Comparison of ENCODE assay signal across 8 cellular contexts in the genomic region with DNA sequence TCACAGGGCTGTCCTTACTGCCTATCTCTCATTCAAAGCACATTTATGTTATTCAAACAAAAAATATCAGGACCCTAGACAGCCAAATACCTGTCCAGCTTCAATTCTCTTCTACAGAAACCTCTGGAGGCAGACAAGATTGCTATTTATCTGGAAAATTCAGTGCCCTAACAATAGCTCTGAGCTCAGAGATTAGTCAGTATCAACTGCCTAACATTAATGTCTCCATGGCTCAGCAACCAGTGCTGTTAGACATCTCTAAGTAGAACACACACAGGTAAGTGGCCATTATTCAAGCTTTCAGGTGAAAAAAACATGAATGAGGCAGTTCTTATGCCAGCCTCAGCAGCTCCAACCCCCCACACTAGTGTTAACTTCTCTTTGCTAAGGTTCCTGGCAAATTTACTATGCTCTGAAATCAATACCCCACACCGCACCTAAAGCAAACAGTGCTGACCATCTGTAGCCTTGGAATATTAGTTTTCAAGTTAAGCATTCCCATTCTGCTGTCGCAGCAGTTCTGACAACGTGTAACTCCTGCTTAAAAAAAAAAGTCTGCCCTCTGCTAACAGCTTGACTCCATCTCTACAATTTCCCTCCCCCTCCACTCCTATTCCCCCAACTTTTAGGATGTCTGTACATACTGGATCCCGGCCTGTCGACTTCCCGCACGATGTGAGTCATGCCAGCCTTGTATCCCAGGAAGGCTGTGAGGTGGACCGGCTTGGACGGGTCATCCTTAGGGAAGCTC. TPM values are rescaled to one million over a fixed set of nuclear protein-coding genes. Genes with fewer than 3 reads are reported as not detected.
DNase-seq lines count a peak whose midpoint lies in the region; ATAC-seq and TF ChIP-seq lines count a peak whose summit lies in the region.

No MANE protein-coding gene starts in this region.

- H3K4me1 ChIP-seq in DND-41 (ENCODE audit: insufficient read depth, low read length): peaks cover 52% of the 10 kb centered on the region
- H3K4me1 ChIP-seq in OCI-LY3 (ENCODE audit: low read length): peaks cover 29% of the 10 kb centered on the region

- TF ChIP-seq CTCF in DND-41 (IDR thresholded peaks at IDR 0.05; ENCODE audit: borderline replicate concordance, extremely low read depth, low read length, poor library complexity, severe bottlenecking): no peak
- TF ChIP-seq CTCF in OCI-LY3 (IDR thresholded peaks at IDR 0.05; ENCODE audit: low read depth, low read length): no peak
- TF ChIP-seq CTCF in endothelial cell (IDR thresholded peaks at IDR 0.05; ENCODE audit: unreplicated experiment): no peak
- no peak for TF ChIP-seq CTCF in osteocyte (IDR thresholded peaks at IDR 0.05)

- peak overlapping the region; percentile 99 for H3K4me3 Mint-ChIP-seq in endothelial cell (ENCODE audit: unreplicated experiment)
- peak overlapping the region; percentile 99 for H3K4me3 Mint-ChIP-seq in osteocyte (ENCODE audit: unreplicated experiment)

- peaks cover 12% of the 10 kb centered on the region for H3K27me3 Mint-ChIP-seq in endothelial cell (ENCODE audit: unreplicated experiment)
- no peaks in the 10 kb centered on the region for H3K27me3 Mint-ChIP-seq in osteocyte (ENCODE audit: unreplicated experiment)

- H3K27ac Mint-ChIP-seq in endothelial cell (ENCODE audit: unreplicated experiment) (peak overlapping the region; percentile 97), osteocyte (ENCODE audit: unreplicated experiment) (peak overlapping the region; percentile 100)

- H2AFZ ChIP-seq in DND-41 (ENCODE audit: low read depth, low read length) (no peak overlapping the region), OCI-LY3 (ENCODE audit: low read depth, low read length) (no peak overlapping the region)

- H3K27ac ChIP-seq in DND-41 (ENCODE audit: low read length) (peak overlapping the region; percentile 83; the same call in 1 of the 2 replicates), OCI-LY3 (ENCODE audit: low read length) (peak overlapping the region; percentile 80)

- peaks cover 33% of the 10 kb centered on the region for H3K36me3 Mint-ChIP-seq in endothelial cell (ENCODE audit: low read depth, unreplicated experiment)
- peaks cover 47% of the 10 kb centered on the region for H3K36me3 Mint-ChIP-seq in osteocyte (ENCODE audit: unreplicated experiment)

- no peaks in the 10 kb centered on the region for H3K9me3 ChIP-seq in DND-41 (ENCODE audit: insufficient read depth, low read length, severe bottlenecking)
- H3K9me3 ChIP-seq in OCI-LY3 (ENCODE audit: insufficient read depth, low read length): no peaks in the 10 kb centered on the region

- DNase-seq in DND-41 (no peak), endothelial cell (ENCODE audit: low spot score) (no peak), osteocyte (ENCODE audit: extremely low spot score, unreplicated experiment) (no peak), Ammon's horn (ENCODE audit: low spot score) (no peak), NCI-H510A (lab: John Stamatoyannopoulos, UW) (no peak), NCI-H774 (lab: John Stamatoyannopoulos, UW) (no peak)

- H4K20me1 ChIP-seq in DND-41 (ENCODE audit: insufficient read depth, low read length): peaks cover 61% of the 10 kb centered on the region
- H4K20me1 ChIP-seq in OCI-LY3 (ENCODE audit: insufficient read depth, low read length): peaks cover 60% of the 10 kb centered on the region

- H3K4me3 ChIP-seq in DND-41 (ENCODE audit: low read depth in 1 of 2, low read length in 2 of 2): peak overlapping the region; percentile 74 to 76; a peak in 3 of 4 replicates
- H3K4me3 ChIP-seq in OCI-LY3 (ENCODE audit: low read length): peak overlapping the region; percentile 94

- peak overlapping the region; percentile 79 for H3K9ac ChIP-seq in DND-41 (ENCODE audit: low read depth, low read length)
- H3K9ac ChIP-seq in OCI-LY3 (ENCODE audit: low read length): peak overlapping the region; percentile 99

- peaks cover 39% of the 10 kb centered on the region for H3K4me1 Mint-ChIP-seq in endothelial cell (ENCODE audit: unreplicated experiment)
- H3K4me1 Mint-ChIP-seq in osteocyte (ENCODE audit: unreplicated experiment): peaks cover 48% of the 10 kb centered on the region

- no peaks in the 10 kb centered on the region for H3K27me3 ChIP-seq in DND-41 (ENCODE audit: insufficient read depth, low read length, poor library complexity)
- H3K27me3 ChIP-seq in OCI-LY3 (ENCODE audit: low read depth, low read length): no peaks in the 10 kb centered on the region

- H3K9me3 Mint-ChIP-seq in endothelial cell (ENCODE audit: unreplicated experiment) (no peaks in the 10 kb centered on the region), osteocyte (ENCODE audit: unreplicated experiment) (no peaks in the 10 kb centered on the region)

- H3K36me3 ChIP-seq in DND-41 (ENCODE audit: insufficient read depth, low read length): peaks cover 63% of the 10 kb centered on the region
- H3K36me3 ChIP-seq in OCI-LY3 (replicated peaks; ENCODE audit: low read depth, low read length): peaks cover 61% of the 10 kb centered on the region

- H3K4me2 ChIP-seq in DND-41 (ENCODE audit: insufficient read depth, low read length) (peak overlapping the region; percentile 69), OCI-LY3 (ENCODE audit: low read length) (peak overlapping the region; percentile 86)

- ATAC-seq in DND-41 (ENCODE audit: insufficient read depth, low read depth) (no peak), GM21390 (IDR thresholded peaks at IDR 0.05; ENCODE audit: unreplicated experiment) (no peak)

- H3K79me2 ChIP-seq in DND-41 (ENCODE audit: insufficient read depth, low read length): peaks cover 55% of the 10 kb centered on the region
- peaks cover 62% of the 10 kb centered on the region for H3K79me2 ChIP-seq in OCI-LY3 (ENCODE audit: low read length)

RNA-seq across cellular contexts. Expression of gene RPL3, which starts 1.5 kb away (rescaled TPM):
- total RNA-seq in endothelial cell (ENCODE audit: unreplicated experiment): 2,149 TPM
- total RNA-seq in osteocyte: 1,770 and 1,792 TPM in 2 replicates

RNA-seq across cellular contexts. Expression of gene SYNGR1, which starts 31.9 kb away (rescaled TPM):
- total RNA-seq in endothelial cell (ENCODE audit: unreplicated experiment): 2.9 TPM
- 24.0 and 26.6 TPM in 2 replicates for total RNA-seq in osteocyte
